Comparison of ENCODE assay signal across 1 cellular context in the genomic region with DNA sequence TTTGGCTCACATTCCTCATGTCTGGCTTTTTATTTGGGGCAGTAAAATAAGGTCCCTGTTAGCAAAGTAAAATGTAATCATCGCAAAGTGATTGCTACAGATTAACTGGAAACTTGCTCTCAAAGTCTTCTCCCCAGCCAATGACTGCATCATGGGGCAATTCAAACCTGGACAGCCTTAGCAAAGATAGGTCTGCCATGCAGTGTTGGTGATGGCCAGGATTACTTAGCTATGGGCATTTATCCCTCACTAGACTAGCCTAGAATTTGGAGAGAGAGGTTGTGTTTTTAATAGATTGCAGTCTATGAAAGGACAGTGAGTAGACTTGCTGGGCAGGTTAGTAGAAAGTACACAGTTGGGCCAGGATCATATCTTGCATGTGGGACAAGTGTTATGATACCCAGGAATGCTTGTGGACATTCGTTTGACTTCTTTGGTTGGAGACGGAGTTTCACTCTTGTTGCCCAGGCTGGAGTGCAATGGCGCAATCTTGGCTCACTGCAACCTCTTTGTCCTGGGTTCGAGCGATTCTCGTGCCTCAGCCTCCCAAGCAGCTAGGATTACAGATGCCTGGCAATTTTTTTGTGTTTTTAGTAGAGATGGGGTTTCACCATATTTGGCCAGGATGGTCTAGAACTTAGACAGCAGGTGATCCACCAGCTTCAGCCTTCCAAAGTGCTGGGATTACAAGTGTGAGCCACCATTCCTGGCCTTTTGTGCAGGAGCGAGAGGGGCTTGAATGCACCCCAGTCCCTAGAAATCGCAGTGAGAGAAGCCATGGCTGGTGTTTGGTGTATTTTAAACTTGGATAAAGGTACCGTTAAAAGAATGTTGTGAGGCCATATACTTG.
TF ChIP-seq lines count a peak whose summit lies in the region.

No MANE protein-coding gene starts in this region.

TF ChIP-seq in HepG2, 621 proteins besides CTCF, POLR2A, EP300 and RAD21 (continued from another document and continues in another):
- TF ChIP-seq KDM2A (CRISPR knock-in tag; IDR thresholded peaks at IDR 0.05; ENCODE audit: borderline replicate concordance, low read depth): 0 out of 2 replicates have a peak, but pooled peaks have one; percentile 25
- no peak for TF ChIP-seq KDM3A (CRISPR knock-in tag; IDR thresholded peaks at IDR 0.05; ENCODE audit: low read depth)
- no peak for TF ChIP-seq KDM1A (CRISPR knock-in tag; IDR thresholded peaks at IDR 0.05)
- no peak for TF ChIP-seq ZNF607 (CRISPR knock-in tag; IDR thresholded peaks at IDR 0.05; ENCODE audit: borderline replicate concordance)
- TF ChIP-seq TEAD3 (CRISPR knock-in tag; optimal IDR thresholded peaks at IDR 0.05; ENCODE audit: borderline replicate concordance): peak; percentile 36
- no peak for TF ChIP-seq EZH2 (conservative IDR thresholded peaks at IDR 0.05; ENCODE audit: low read depth, low read length)
- TF ChIP-seq MED1 (CRISPR knock-in tag; IDR thresholded peaks at IDR 0.05): no peak
- 0 out of 2 replicates have a peak, but pooled peaks have one; percentile 46 for TF ChIP-seq HOXA5 (CRISPR knock-in tag; IDR thresholded peaks at IDR 0.05)
- peak; percentile 63 for TF ChIP-seq AGO2 (optimal IDR thresholded peaks at IDR 0.05; ENCODE audit: low read depth, low read length)
- peak; percentile 45 for TF ChIP-seq POLR2G (IDR thresholded peaks at IDR 0.05; ENCODE audit: low read depth, low read length)
- TF ChIP-seq, protein P1, sequence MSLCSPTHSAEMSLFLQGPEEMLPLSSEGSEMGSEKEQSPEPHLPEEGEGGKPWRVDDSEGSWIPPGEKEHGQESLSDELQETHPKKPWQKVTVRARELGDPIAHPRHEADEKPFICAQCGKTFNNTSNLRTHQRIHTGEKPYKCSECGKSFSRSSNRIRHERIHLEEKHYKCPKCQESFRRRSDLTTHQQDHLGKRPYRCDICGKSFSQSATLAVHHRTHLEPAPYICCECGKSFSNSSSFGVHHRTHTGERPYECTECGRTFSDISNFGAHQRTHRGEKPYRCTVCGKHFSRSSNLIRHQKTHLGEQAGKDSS (CRISPR knock-in tag; IDR thresholded peaks at IDR 0.05; ENCODE audit: borderline replicate concordance, low read depth): peak; percentile 71; the same call in 1 of the 2 replicates
- peak; percentile 42; the same call in 1 of the 2 replicates for TF ChIP-seq CEBPB (IDR thresholded peaks at IDR 0.05; ENCODE audit: borderline replicate concordance, low read depth, low read length)
- TF ChIP-seq JDP2 (CRISPR knock-in tag; IDR thresholded peaks at IDR 0.05; ENCODE audit: borderline replicate concordance): no peak
- no peak for TF ChIP-seq CREB1 (IDR thresholded peaks at IDR 0.05)
- TF ChIP-seq CREB1 (CRISPR knock-in tag; IDR thresholded peaks at IDR 0.05): no peak
- no peak for TF ChIP-seq ZNF552 (CRISPR knock-in tag; IDR thresholded peaks at IDR 0.05; ENCODE audit: borderline replicate concordance)
- peak; percentile 26; the same call in 1 of the 2 replicates for TF ChIP-seq SALL1 (CRISPR knock-in tag; IDR thresholded peaks at IDR 0.05)
- no peak for TF ChIP-seq ZBTB21 (CRISPR knock-in tag; IDR thresholded peaks at IDR 0.05)
- 0 out of 2 replicates have a peak, but pooled peaks have one; percentile 18 for TF ChIP-seq ZNF564 (CRISPR knock-in tag; IDR thresholded peaks at IDR 0.05)
- TF ChIP-seq, protein P2, sequence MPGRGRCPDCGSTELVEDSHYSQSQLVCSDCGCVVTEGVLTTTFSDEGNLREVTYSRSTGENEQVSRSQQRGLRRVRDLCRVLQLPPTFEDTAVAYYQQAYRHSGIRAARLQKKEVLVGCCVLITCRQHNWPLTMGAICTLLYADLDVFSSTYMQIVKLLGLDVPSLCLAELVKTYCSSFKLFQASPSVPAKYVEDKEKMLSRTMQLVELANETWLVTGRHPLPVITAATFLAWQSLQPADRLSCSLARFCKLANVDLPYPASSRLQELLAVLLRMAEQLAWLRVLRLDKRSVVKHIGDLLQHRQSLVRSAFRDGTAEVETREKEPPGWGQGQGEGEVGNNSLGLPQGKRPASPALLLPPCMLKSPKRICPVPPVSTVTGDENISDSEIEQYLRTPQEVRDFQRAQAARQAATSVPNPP (CRISPR knock-in tag; IDR thresholded peaks at IDR 0.05): 0 out of 2 replicates have a peak, but pooled peaks have one; percentile 28
- TF ChIP-seq ZFP82 (CRISPR knock-in tag; IDR thresholded peaks at IDR 0.05; ENCODE audit: borderline replicate concordance): 0 out of 2 replicates have a peak, but pooled peaks have one; percentile 41
- no peak for TF ChIP-seq FOXM1 (CRISPR knock-in tag; IDR thresholded peaks at IDR 0.05)
- TF ChIP-seq NFRKB (IDR thresholded peaks at IDR 0.05): no peak
- TF ChIP-seq, protein P3, sequence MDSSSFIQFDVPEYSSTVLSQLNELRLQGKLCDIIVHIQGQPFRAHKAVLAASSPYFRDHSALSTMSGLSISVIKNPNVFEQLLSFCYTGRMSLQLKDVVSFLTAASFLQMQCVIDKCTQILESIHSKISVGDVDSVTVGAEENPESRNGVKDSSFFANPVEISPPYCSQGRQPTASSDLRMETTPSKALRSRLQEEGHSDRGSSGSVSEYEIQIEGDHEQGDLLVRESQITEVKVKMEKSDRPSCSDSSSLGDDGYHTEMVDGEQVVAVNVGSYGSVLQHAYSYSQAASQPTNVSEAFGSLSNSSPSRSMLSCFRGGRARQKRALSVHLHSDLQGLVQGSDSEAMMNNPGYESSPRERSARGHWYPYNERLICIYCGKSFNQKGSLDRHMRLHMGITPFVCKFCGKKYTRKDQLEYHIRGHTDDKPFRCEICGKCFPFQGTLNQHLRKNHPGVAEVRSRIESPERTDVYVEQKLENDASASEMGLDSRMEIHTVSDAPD (CRISPR knock-in tag; IDR thresholded peaks at IDR 0.05): no peak
- peak; percentile 54; the same call in 1 of the 2 replicates for TF ChIP-seq ZNF501 (CRISPR knock-in tag; IDR thresholded peaks at IDR 0.05)
- TF ChIP-seq, protein P4, sequence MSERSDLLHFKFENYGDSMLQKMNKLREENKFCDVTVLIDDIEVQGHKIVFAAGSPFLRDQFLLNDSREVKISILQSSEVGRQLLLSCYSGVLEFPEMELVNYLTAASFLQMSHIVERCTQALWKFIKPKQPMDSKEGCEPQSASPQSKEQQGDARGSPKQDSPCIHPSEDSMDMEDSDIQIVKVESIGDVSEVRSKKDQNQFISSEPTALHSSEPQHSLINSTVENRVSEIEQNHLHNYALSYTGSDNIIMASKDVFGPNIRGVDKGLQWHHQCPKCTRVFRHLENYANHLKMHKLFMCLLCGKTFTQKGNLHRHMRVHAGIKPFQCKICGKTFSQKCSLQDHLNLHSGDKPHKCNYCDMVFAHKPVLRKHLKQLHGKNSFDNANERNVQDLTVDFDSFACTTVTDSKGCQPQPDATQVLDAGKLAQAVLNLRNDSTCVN (CRISPR knock-in tag; IDR thresholded peaks at IDR 0.05; ENCODE audit: borderline replicate concordance): 0 out of 2 replicates have a peak, but pooled peaks have one; percentile 11
- TF ChIP-seq JUN (CRISPR knock-in tag; IDR thresholded peaks at IDR 0.05): no peak
- peak; percentile 37; the same call in 1 of the 2 replicates for TF ChIP-seq REPIN1 (CRISPR knock-in tag; IDR thresholded peaks at IDR 0.05; ENCODE audit: borderline replicate concordance, low read depth)
- peak; percentile 47 for TF ChIP-seq POLR2AphosphoS5 (IDR thresholded peaks at IDR 0.05; ENCODE audit: low read depth, low read length)
- peak; percentile 47; the same call in 1 of the 2 replicates for TF ChIP-seq RBFOX2 (IDR thresholded peaks at IDR 0.05; ENCODE audit: low read depth, low read length)
- TF ChIP-seq PRMT3 (CRISPR knock-in tag; IDR thresholded peaks at IDR 0.05; ENCODE audit: borderline replicate concordance, low read depth): peak; percentile 71; the same call in 1 of the 2 replicates
- TF ChIP-seq ZNF12 (CRISPR knock-in tag; IDR thresholded peaks at IDR 0.05): 0 out of 2 replicates have a peak, but pooled peaks have one; percentile 40
- TF ChIP-seq, protein P5, sequence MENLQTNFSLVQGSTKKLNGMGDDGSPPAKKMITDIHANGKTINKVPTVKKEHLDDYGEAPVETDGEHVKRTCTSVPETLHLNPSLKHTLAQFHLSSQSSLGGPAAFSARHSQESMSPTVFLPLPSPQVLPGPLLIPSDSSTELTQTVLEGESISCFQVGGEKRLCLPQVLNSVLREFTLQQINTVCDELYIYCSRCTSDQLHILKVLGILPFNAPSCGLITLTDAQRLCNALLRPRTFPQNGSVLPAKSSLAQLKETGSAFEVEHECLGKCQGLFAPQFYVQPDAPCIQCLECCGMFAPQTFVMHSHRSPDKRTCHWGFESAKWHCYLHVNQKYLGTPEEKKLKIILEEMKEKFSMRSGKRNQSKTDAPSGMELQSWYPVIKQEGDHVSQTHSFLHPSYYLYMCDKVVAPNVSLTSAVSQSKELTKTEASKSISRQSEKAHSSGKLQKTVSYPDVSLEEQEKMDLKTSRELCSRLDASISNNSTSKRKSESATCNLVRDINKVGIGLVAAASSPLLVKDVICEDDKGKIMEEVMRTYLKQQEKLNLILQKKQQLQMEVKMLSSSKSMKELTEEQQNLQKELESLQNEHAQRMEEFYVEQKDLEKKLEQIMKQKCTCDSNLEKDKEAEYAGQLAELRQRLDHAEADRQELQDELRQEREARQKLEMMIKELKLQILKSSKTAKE (CRISPR knock-in tag; IDR thresholded peaks at IDR 0.05; ENCODE audit: borderline replicate concordance): no peak
- no peak for TF ChIP-seq ZNF335 (CRISPR knock-in tag; IDR thresholded peaks at IDR 0.05)
- TF ChIP-seq CEBPG (CRISPR knock-in tag; IDR thresholded peaks at IDR 0.05): 0 out of 2 replicates have a peak, but pooled peaks have one; percentile 21
- TF ChIP-seq, protein P6, sequence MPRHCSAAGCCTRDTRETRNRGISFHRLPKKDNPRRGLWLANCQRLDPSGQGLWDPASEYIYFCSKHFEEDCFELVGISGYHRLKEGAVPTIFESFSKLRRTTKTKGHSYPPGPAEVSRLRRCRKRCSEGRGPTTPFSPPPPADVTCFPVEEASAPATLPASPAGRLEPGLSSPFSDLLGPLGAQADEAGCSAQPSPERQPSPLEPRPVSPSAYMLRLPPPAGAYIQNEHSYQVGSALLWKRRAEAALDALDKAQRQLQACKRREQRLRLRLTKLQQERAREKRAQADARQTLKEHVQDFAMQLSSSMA (CRISPR knock-in tag; IDR thresholded peaks at IDR 0.05): peak; percentile 31; the same call in 1 of the 2 replicates
- TF ChIP-seq ZC3H4 (CRISPR knock-in tag; IDR thresholded peaks at IDR 0.05; ENCODE audit: borderline replicate concordance): peak; percentile 50; the same call in 1 of the 2 replicates
- TF ChIP-seq, protein P7, sequence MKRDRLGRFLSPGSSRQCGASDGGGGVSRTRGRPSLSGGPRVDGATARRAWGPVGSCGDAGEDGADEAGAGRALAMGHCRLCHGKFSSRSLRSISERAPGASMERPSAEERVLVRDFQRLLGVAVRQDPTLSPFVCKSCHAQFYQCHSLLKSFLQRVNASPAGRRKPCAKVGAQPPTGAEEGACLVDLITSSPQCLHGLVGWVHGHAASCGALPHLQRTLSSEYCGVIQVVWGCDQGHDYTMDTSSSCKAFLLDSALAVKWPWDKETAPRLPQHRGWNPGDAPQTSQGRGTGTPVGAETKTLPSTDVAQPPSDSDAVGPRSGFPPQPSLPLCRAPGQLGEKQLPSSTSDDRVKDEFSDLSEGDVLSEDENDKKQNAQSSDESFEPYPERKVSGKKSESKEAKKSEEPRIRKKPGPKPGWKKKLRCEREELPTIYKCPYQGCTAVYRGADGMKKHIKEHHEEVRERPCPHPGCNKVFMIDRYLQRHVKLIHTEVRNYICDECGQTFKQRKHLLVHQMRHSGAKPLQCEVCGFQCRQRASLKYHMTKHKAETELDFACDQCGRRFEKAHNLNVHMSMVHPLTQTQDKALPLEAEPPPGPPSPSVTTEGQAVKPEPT (CRISPR knock-in tag; IDR thresholded peaks at IDR 0.05; ENCODE audit: low read depth): peak; percentile 36; the same call in 1 of the 2 replicates
- no peak for TF ChIP-seq ZNF30 (CRISPR knock-in tag; IDR thresholded peaks at IDR 0.05)
- TF ChIP-seq ZNF33B (CRISPR knock-in tag; IDR thresholded peaks at IDR 0.05): no peak
- TF ChIP-seq ZNF44 (CRISPR knock-in tag; IDR thresholded peaks at IDR 0.05): no peak
- TF ChIP-seq, protein P8, sequence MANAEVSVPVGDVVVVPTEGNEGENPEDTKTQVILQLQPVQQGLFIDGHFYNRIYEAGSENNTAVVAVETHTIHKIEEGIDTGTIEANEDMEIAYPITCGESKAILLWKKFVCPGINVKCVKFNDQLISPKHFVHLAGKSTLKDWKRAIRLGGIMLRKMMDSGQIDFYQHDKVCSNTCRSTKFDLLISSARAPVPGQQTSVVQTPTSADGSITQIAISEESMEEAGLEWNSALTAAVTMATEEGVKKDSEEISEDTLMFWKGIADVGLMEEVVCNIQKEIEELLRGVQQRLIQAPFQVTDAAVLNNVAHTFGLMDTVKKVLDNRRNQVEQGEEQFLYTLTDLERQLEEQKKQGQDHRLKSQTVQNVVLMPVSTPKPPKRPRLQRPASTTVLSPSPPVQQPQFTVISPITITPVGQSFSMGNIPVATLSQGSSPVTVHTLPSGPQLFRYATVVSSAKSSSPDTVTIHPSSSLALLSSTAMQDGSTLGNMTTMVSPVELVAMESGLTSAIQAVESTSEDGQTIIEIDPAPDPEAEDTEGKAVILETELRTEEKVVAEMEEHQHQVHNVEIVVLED (CRISPR knock-in tag; IDR thresholded peaks at IDR 0.05; ENCODE audit: borderline replicate concordance): no peak
- TF ChIP-seq MBD4 (IDR thresholded peaks at IDR 0.05; ENCODE audit: borderline replicate concordance, low read length): peak; percentile 53; the same call in 1 of the 2 replicates
- TF ChIP-seq PAF1 (CRISPR knock-in tag; IDR thresholded peaks at IDR 0.05): peak; percentile 20; the same call in 1 of the 2 replicates
- TF ChIP-seq, protein P9, sequence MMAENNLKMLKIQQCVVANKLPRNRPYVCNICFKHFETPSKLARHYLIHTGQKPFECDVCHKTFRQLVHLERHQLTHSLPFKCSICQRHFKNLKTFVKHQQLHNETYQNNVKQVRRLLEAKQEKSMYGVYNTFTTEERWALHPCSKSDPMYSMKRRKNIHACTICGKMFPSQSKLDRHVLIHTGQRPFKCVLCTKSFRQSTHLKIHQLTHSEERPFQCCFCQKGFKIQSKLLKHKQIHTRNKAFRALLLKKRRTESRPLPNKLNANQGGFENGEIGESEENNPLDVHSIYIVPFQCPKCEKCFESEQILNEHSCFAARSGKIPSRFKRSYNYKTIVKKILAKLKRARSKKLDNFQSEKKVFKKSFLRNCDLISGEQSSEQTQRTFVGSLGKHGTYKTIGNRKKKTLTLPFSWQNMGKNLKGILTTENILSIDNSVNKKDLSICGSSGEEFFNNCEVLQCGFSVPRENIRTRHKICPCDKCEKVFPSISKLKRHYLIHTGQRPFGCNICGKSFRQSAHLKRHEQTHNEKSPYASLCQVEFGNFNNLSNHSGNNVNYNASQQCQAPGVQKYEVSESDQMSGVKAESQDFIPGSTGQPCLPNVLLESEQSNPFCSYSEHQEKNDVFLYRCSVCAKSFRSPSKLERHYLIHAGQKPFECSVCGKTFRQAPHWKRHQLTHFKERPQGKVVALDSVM (CRISPR knock-in tag; IDR thresholded peaks at IDR 0.05): no peak
- no peak for TF ChIP-seq ZNF709 (CRISPR knock-in tag; IDR thresholded peaks at IDR 0.05)
- peak; percentile 89; the same call in 1 of the 2 replicates for TF ChIP-seq SSRP1 (CRISPR knock-in tag; IDR thresholded peaks at IDR 0.05)
- TF ChIP-seq ZNF10 (CRISPR knock-in tag; IDR thresholded peaks at IDR 0.05; ENCODE audit: borderline replicate concordance, low read depth): no peak
